In genomic region chr1:234938114-234938513, GRCh38 we compare ENCODE assay signal across 14 cellular contexts.
A peak's percentile ranks its signal among the peaks of the same experiment; 100 is the strongest.
DNase-seq lines count a peak whose midpoint lies in the region; ATAC-seq and TF ChIP-seq lines count a peak whose summit lies in the region.
"Had no signal": no experiment of that assay in that cellular context is flagged by ENCODE, and none has a peak within 500 bp of the region (broad histone marks: within the 10 kb centered on the region; RNA-seq: fewer than 3 reads in every experiment).

No MANE protein-coding gene starts in this region.

- H3K4me1 ChIP-seq in thyroid gland = peaks cover 4 to 12% of the 10 kb centered on the region in 2 donors
- peaks cover 9 to 13% of the 10 kb centered on the region in 2 donors for H3K4me1 ChIP-seq in adrenal gland (replicated peaks in 1 of 2)

- TF ChIP-seq CTCF in HL-60 (IDR thresholded peaks at IDR 0.05; ENCODE audit: insufficient read depth, low read length) = no peak
- TF ChIP-seq CTCF in thyroid gland (IDR thresholded peaks at IDR 0.05) = no peak
- no peak for TF ChIP-seq CTCF in adrenal gland (IDR thresholded peaks at IDR 0.05)

- H3K9me3 Mint-ChIP-seq in activated T-helper 2 cell treated with anti-CD3 and anti-CD28 coated beads, Interferon-gamma antibody, Interleukin-2, Interleukin-4, amounts not matched to agents 10 μg/mL and 5 μg/mL and 100 μg/mL, durations not matched to agents 14 hours and 24 hours and 36 hours = no peaks in the 10 kb centered on the region
- H3K9me3 Mint-ChIP-seq in stimulated activated naive B cell treated with anti-CD40 and anti-IgM and Interleukin-4, amounts not matched to agents 10 μg/mL and 1 μg/mL and 100 μg/mL, for 72 hours = no peaks in the 10 kb centered on the region

- intact Hi-C loops in activated T-helper 2 cell treated with anti-CD3 and anti-CD28 coated beads, Interferon-gamma antibody, Interleukin-2, Interleukin-4, amounts not matched to agents 10 μg/mL and 5 μg/mL and 100 μg/mL, durations not matched to agents 14 hours and 24 hours and 36 hours (cut with micrococcal nuclease) = loop anchor here (1.0 kb wide), 2 partner anchors 12 to 74 kb away; no protein-coding TSS in a partner anchor
- intact Hi-C loops in thyroid gland (cut with DNase I) = no loop called here
- intact Hi-C loops in adrenal gland (cut with DNase I) = no loop called here

- peak; percentile 41 to 63 for ATAC-seq in stimulated activated naive B cell treated with anti-CD40 and anti-IgM and Interleukin-4, amounts not matched to agents 10 μg/mL and 1 μg/mL and 100 μg/mL, for 72 hours (replicated peaks)

- WGBS in thyroid gland, 2 donors = 85 to 94% methylated on average over 1 of the region's 1 CpG
- 66 to 93% (median 80%) methylated on average over 1 of the region's 1 CpG for whole genome bisulfite sequencing in adrenal gland, 4 donors

- no peaks in the 10 kb centered on the region for H3K36me3 ChIP-seq in thyroid gland
- H3K36me3 ChIP-seq in adrenal gland (replicated peaks in 1 of 2) = no peaks in the 10 kb centered on the region
- H3K36me3 ChIP-seq: BLaER1 treated with 17β-estradiol and CSF1 and Interleukin-3, amounts not matched to agents 10 nM and 100 nM had no signal

- peak overlapping the region; percentile 63 for H3K27ac Mint-ChIP-seq in activated T-helper 2 cell treated with anti-CD3 and anti-CD28 coated beads, Interferon-gamma antibody, Interleukin-2, Interleukin-4, amounts not matched to agents 10 μg/mL and 5 μg/mL and 100 μg/mL, durations not matched to agents 14 hours and 24 hours and 36 hours
- H3K27ac Mint-ChIP-seq in stimulated activated naive B cell treated with anti-CD40 and anti-IgM and Interleukin-4, amounts not matched to agents 10 μg/mL and 1 μg/mL and 100 μg/mL, for 72 hours = peak overlapping the region; percentile 89
- H3K27ac Mint-ChIP-seq: CD4-positive, alpha-beta memory T cell; H9 had no signal

- peaks cover under 1% of the 10 kb centered on the region for H3K36me3 Mint-ChIP-seq in activated T-helper 2 cell treated with anti-CD3 and anti-CD28 coated beads, Interferon-gamma antibody, Interleukin-2, Interleukin-4, amounts not matched to agents 10 μg/mL and 5 μg/mL and 100 μg/mL, durations not matched to agents 14 hours and 24 hours and 36 hours (ENCODE audit: low read depth)
- H3K36me3 Mint-ChIP-seq in stimulated activated naive B cell treated with anti-CD40 and anti-IgM and Interleukin-4, amounts not matched to agents 10 μg/mL and 1 μg/mL and 100 μg/mL, for 72 hours = no peaks in the 10 kb centered on the region
- H3K36me3 Mint-ChIP-seq: CD4-positive, alpha-beta memory T cell had no signal

- H3K4me3 Mint-ChIP-seq in activated T-helper 2 cell treated with anti-CD3 and anti-CD28 coated beads, Interferon-gamma antibody, Interleukin-2, Interleukin-4, amounts not matched to agents 10 μg/mL and 5 μg/mL and 100 μg/mL, durations not matched to agents 14 hours and 24 hours and 36 hours (ENCODE audit: low read depth) = no peak overlapping the region
- H3K4me3 Mint-ChIP-seq in stimulated activated naive B cell treated with anti-CD40 and anti-IgM and Interleukin-4, amounts not matched to agents 10 μg/mL and 1 μg/mL and 100 μg/mL, for 72 hours = no peak overlapping the region
- H3K4me3 Mint-ChIP-seq: CD4-positive, alpha-beta memory T cell; H9 had no signal

- H3K27me3 Mint-ChIP-seq in activated T-helper 2 cell treated with anti-CD3 and anti-CD28 coated beads, Interferon-gamma antibody, Interleukin-2, Interleukin-4, amounts not matched to agents 10 μg/mL and 5 μg/mL and 100 μg/mL, durations not matched to agents 14 hours and 24 hours and 36 hours (ENCODE audit: low read depth) = no peaks in the 10 kb centered on the region
- no peaks in the 10 kb centered on the region for H3K27me3 Mint-ChIP-seq in stimulated activated naive B cell treated with anti-CD40 and anti-IgM and Interleukin-4, amounts not matched to agents 10 μg/mL and 1 μg/mL and 100 μg/mL, for 72 hours
- H3K27me3 Mint-ChIP-seq: CD4-positive, alpha-beta memory T cell had no signal

- H3K27ac ChIP-seq in HL-60 (replicated peaks) (peak overlapping the region; percentile 42), thyroid gland (no peak overlapping the region), adrenal gland (no peak overlapping the region)

- H3K9me3 ChIP-seq in thyroid gland = no peaks in the 10 kb centered on the region
- no peaks in the 10 kb centered on the region for H3K9me3 ChIP-seq in adrenal gland (replicated peaks in 1 of 3)

- peaks cover 33% of the 10 kb centered on the region for H3K4me1 Mint-ChIP-seq in activated T-helper 2 cell treated with anti-CD3 and anti-CD28 coated beads, Interferon-gamma antibody, Interleukin-2, Interleukin-4, amounts not matched to agents 10 μg/mL and 5 μg/mL and 100 μg/mL, durations not matched to agents 14 hours and 24 hours and 36 hours (ENCODE audit: low read depth)
- H3K4me1 Mint-ChIP-seq in stimulated activated naive B cell treated with anti-CD40 and anti-IgM and Interleukin-4, amounts not matched to agents 10 μg/mL and 1 μg/mL and 100 μg/mL, for 72 hours = peaks cover 26 to 44% of the 10 kb centered on the region in 2 donors

- DNase-seq in SIG-M5 treated with dmso at 0.1 percent for 504 hours (lab: John Stamatoyannopoulos, UW; ENCODE audit: unreplicated experiment) = peak; percentile 42
- no peak for DNase-seq in SIG-M5 (lab: John Stamatoyannopoulos, UW)
- DNase-seq in HL-60 (ENCODE audit: low read depth in 1 of 2, low spot score in 1 of 2) = no peak
- no peak for DNase-seq in activated T-helper 2 cell treated with anti-CD3 and anti-CD28 coated beads, Interferon-gamma antibody, Interleukin-2, Interleukin-4, amounts not matched to agents 10 μg/mL and 5 μg/mL and 100 μg/mL, durations not matched to agents 14 hours and 24 hours and 36 hours (ENCODE audit: low spot score)
- no peak for DNase-seq in stimulated activated naive B cell treated with anti-CD40 and anti-IgM and Interleukin-4, amounts not matched to agents 10 μg/mL and 1 μg/mL and 100 μg/mL, for 72 hours
- DNase-seq in thyroid gland = no peak
- DNase-seq in adrenal gland = no peak
- DNase-seq: 8988T; CD4-positive, alpha-beta memory T cell; DMS79 treated with DMSO at 0.1 percent for 48 hours; EL; GOT3 had no signal

- no peak for TF ChIP-seq POLR2A in thyroid gland (IDR thresholded peaks at IDR 0.05)
- TF ChIP-seq POLR2A in adrenal gland (IDR thresholded peaks at IDR 0.05) = no peak

- no peak overlapping the region for H3K4me3 ChIP-seq in HL-60 (replicated peaks; ENCODE audit: insufficient read depth, low read length)
- H3K4me3 ChIP-seq in thyroid gland (replicated peaks in 1 of 3) = no peak overlapping the region
- H3K4me3 ChIP-seq in adrenal gland = no peak overlapping the region
- H3K4me3 ChIP-seq: BLaER1 treated with 17β-estradiol and CSF1 and Interleukin-3, amounts not matched to agents 10 nM and 100 nM had no signal

- H3K27me3 ChIP-seq in HL-60 (ENCODE audit: insufficient read depth, poor library complexity, severe bottlenecking) = no peaks in the 10 kb centered on the region
- H3K27me3 ChIP-seq in thyroid gland = no peaks in the 10 kb centered on the region
- H3K27me3 ChIP-seq in adrenal gland = no peaks in the 10 kb centered on the region
- H3K27me3 ChIP-seq: BLaER1 treated with 17β-estradiol and CSF1 and Interleukin-3, amounts not matched to agents 10 nM and 100 nM had no signal
